In the genomic region with DNA sequence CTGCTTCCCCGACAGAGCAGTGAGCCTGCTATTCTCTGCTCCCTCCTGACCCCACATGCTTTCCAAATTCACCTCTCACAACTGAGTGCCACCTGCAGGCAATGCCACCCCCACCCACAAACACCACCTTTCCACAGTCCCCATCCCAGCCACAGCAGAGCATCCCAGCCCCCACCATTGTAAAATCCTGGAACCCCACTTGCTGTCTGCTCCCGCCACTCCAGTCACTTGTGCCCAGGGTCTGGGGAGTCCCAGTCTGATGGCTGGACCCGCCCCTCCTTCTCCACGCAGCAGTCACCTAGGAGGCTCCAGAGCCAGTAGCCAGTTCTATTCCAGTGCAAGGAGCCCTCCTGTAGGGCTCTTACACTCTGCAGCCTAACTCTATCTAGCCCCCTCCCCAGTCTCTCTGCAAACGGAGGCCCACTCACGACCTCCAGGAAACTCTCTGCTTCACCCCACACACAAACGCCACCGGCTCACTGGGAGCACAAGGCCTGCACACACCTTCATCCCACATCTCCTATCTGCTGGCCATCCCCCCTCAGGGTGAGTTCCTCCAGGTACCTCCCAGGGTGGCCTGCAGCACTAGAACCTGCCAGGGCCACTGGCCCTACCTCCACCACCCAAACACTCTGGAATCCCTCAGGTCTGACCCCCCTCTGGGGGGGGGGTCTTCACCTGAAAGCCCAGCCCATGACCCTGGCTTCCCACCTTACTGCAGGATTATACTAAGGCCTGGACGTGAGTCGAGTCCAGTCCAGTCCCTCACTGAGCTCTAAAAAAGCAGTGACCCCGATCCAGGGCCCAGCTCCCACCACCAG, we compare ENCODE assay signal across 8 cellular contexts. TPM values are rescaled to one million over a fixed set of nuclear protein-coding genes. Genes with fewer than 3 reads are reported as not detected.
DNase-seq lines count a peak whose midpoint lies in the region; TF ChIP-seq lines count a peak whose summit lies in the region.

No MANE protein-coding gene starts in this region.

- H3K27ac ChIP-seq in HUES48 (ENCODE audit: low read depth, low read length) (no peak overlapping the region), muscle layer of duodenum (ENCODE audit: low read length) (peak overlapping the region; percentile 78)

- no peaks in the 10 kb centered on the region for H3K27me3 ChIP-seq in HUES48 (ENCODE audit: control insufficient read depth, insufficient read depth, low read length)
- H3K27me3 ChIP-seq in muscle layer of duodenum (ENCODE audit: low read depth, low read length) = no peaks in the 10 kb centered on the region

- CTCF ChIA-PET in AG04449 (lab: Yijun Ruan, JAX) = interaction anchor here (1.5 kb wide), 1 partner anchor 123 kb away, joined by 6 read pairs; no protein-coding TSS in a partner anchor

- H3K4me1 ChIP-seq in HUES48 (ENCODE audit: control insufficient read depth, insufficient read depth, low read length) (peaks cover 15% of the 10 kb centered on the region), muscle layer of duodenum (ENCODE audit: control insufficient read depth in 1 of 2, insufficient read depth in 2 of 2, low read length in 2 of 2) (peaks cover 20 to 26% of the 10 kb centered on the region in 2 donors)

- POLR2A ChIA-PET in AG04449 (lab: Yijun Ruan, JAX) = interaction anchor here (1.1 kb wide), 1 partner anchor 25 kb away, joined by 4 read pairs; no protein-coding TSS in a partner anchor

- no peak for DNase-seq in AG04449 (ENCODE audit: low read depth, low spot score)
- DNase-seq in chondrocyte (ENCODE audit: low spot score) = no peak
- DNase-seq in kidney glomerular epithelial cell (lab: John Stamatoyannopoulos, UW) = no peak
- DNase-seq in NCI-H82 (lab: John Stamatoyannopoulos, UW) = no peak
- DNase-seq in AG08395 (ENCODE audit: low spot score) = no peak
- DNase-seq in NK-92 (lab: John Stamatoyannopoulos, UW; ENCODE audit: unreplicated experiment) = no peak

- H3K27me3 Mint-ChIP-seq in chondrocyte (ENCODE audit: low read depth) = no peaks in the 10 kb centered on the region

- peak overlapping the region; percentile 86; the same call in 1 of the 2 replicates for H3K9ac ChIP-seq in HUES48 (ENCODE audit: low read depth, low read length)

- peaks cover 30% of the 10 kb centered on the region for H3K4me1 Mint-ChIP-seq in chondrocyte (ENCODE audit: low read depth)

- H3K9me3 Mint-ChIP-seq in chondrocyte (ENCODE audit: low read depth) = no peaks in the 10 kb centered on the region

- H3K9me3 ChIP-seq in HUES48 (ENCODE audit: control insufficient read depth, insufficient read depth, low read length) = no peaks in the 10 kb centered on the region
- H3K9me3 ChIP-seq in muscle layer of duodenum (ENCODE audit: control insufficient read depth in 1 of 2, low read length in 2 of 2) = no peaks in the 10 kb centered on the region

- H3K36me3 ChIP-seq in HUES48 (ENCODE audit: control insufficient read depth, insufficient read depth, low read length) (peaks cover 28% of the 10 kb centered on the region), muscle layer of duodenum (ENCODE audit: control insufficient read depth in 1 of 2, insufficient read depth in 2 of 2, low read length in 2 of 2) (peaks cover 15 to 36% of the 10 kb centered on the region in 2 donors)

- H3K4me3 ChIP-seq in AG04449 (ENCODE audit: low read depth, low read length) (peak overlapping the region; percentile 82), HUES48 (ENCODE audit: low read depth, low read length) (peak overlapping the region; percentile 95), muscle layer of duodenum (ENCODE audit: low read depth in 1 of 2, low read length in 2 of 2) (peak overlapping the region; percentile 89 to 96)

- TF ChIP-seq CTCF in AG04449 (IDR thresholded peaks at IDR 0.05; ENCODE audit: insufficient read depth, low read length, missing control alignments) (no peak), chondrocyte (IDR thresholded peaks at IDR 0.05) (no peak)

- peaks cover 9% of the 10 kb centered on the region for H3K36me3 Mint-ChIP-seq in chondrocyte (ENCODE audit: low read depth)

- peak overlapping the region; percentile 83 for H3K27ac Mint-ChIP-seq in chondrocyte (ENCODE audit: unreplicated experiment)

- H3K4me3 Mint-ChIP-seq in chondrocyte (ENCODE audit: unreplicated experiment) = peak overlapping the region; percentile 90

RNA-seq across cellular contexts. Expression of gene GNB1L, which starts 1.4 kb away (rescaled TPM):
- 4.9 to 5.3 TPM (median 5.0 TPM) in 3 replicates for total RNA-seq in chondrocyte

RNA-seq across cellular contexts. Expression of gene RTL10, which starts 1.4 kb away (rescaled TPM):
- 15.6 to 24.5 TPM (median 18.2 TPM) in 3 replicates for total RNA-seq in chondrocyte
